ENCODE assay signal across 2 cellular contexts in genomic region chr1:28745653-28746173, GRCh38.
TF ChIP-seq lines count a peak whose summit lies in the region.

No MANE protein-coding gene starts in this region.

TF ChIP-seq in HEK293, 187 proteins besides CTCF, POLR2A, EP300 and RAD21 (continued from another document and continues in another):
- TF ChIP-seq PRDM10 (tag by site-specific recombination; IDR thresholded peaks at IDR 0.05): no peak
- no peak for TF ChIP-seq YY1 (tag by site-specific recombination; IDR thresholded peaks at IDR 0.05)
- no peak for TF ChIP-seq ZNF354C (tag by site-specific recombination; IDR thresholded peaks at IDR 0.05; ENCODE audit: borderline replicate concordance, low read depth)
- TF ChIP-seq ZNF302 (tag by site-specific recombination; IDR thresholded peaks at IDR 0.05; ENCODE audit: low read depth): no peak
- no peak for TF ChIP-seq ZNF704 (tag by site-specific recombination; IDR thresholded peaks at IDR 0.05)
- no peak for TF ChIP-seq HOXA7 (CRISPR knock-in tag; IDR thresholded peaks at IDR 0.05; ENCODE audit: borderline replicate concordance)
- TF ChIP-seq PBX3 (CRISPR knock-in tag; IDR thresholded peaks at IDR 0.05): no peak
- TF ChIP-seq SP3 (tag by site-specific recombination; IDR thresholded peaks at IDR 0.05): no peak
- no peak for TF ChIP-seq KLF10 (tag by site-specific recombination; IDR thresholded peaks at IDR 0.05)
- no peak for TF ChIP-seq BCL6B (tag by site-specific recombination; IDR thresholded peaks at IDR 0.05)
- no peak for TF ChIP-seq ZNF561 (tag by site-specific recombination; IDR thresholded peaks at IDR 0.05; ENCODE audit: borderline replicate concordance)
- TF ChIP-seq ZNF514 (tag by site-specific recombination; IDR thresholded peaks at IDR 0.05): no peak
- no peak for TF ChIP-seq MEIS1 (CRISPR knock-in tag; IDR thresholded peaks at IDR 0.05; ENCODE audit: borderline replicate concordance)
- no peak for TF ChIP-seq GLIS1 (tag by site-specific recombination; IDR thresholded peaks at IDR 0.05)
- TF ChIP-seq OSR2 (tag by site-specific recombination; IDR thresholded peaks at IDR 0.05): no peak
- 0 out of 2 replicates have a peak, but pooled peaks have one; percentile 0 for TF ChIP-seq ZNF639 (tag by site-specific recombination; IDR thresholded peaks at IDR 0.05)
- no peak for TF ChIP-seq ZSCAN16 (tag by site-specific recombination; IDR thresholded peaks at IDR 0.05)

TF ChIP-seq in K562, 482 proteins besides CTCF, POLR2A, EP300 and RAD21 (continued from another document):
- TF ChIP-seq SMARCA5 (IDR thresholded peaks at IDR 0.05) (0 out of 2 replicates have a peak, but pooled peaks have one; percentile 37), RBM25 (IDR thresholded peaks at IDR 0.05; ENCODE audit: low read depth, low read length, severe bottlenecking) (peak; percentile 44), ZBTB5 (IDR thresholded peaks at IDR 0.05) (no peak), CEBPG (CRISPR knock-in tag; IDR thresholded peaks at IDR 0.05) (peak; percentile 73), CEBPG (tag; conservative IDR thresholded peaks at IDR 0.05 in 1 of 2, IDR thresholded peaks at IDR 0.05 in 1 of 2) (peak; percentile 24 to 61; a peak in 2 of 4 replicates), KDM1A (IDR thresholded peaks at IDR 0.05) (0 out of 4 replicates have a peak, but pooled peaks of 1 of the 2 experiments have one; percentile 18), CEBPB (tag; IDR thresholded peaks at IDR 0.05) (peak; percentile 70), ZNF121 (CRISPR knock-in tag; conservative IDR thresholded peaks at IDR 0.05) (peak; percentile 95), ZNF740 (CRISPR knock-in tag; IDR thresholded peaks at IDR 0.05) (no peak), ZNF740 (tag; IDR thresholded peaks at IDR 0.05) (no peak)
TF ChIP-seq in K562: peak in this region for 8.
